ENCODE assay signal across 1 cellular context in the genomic region with DNA sequence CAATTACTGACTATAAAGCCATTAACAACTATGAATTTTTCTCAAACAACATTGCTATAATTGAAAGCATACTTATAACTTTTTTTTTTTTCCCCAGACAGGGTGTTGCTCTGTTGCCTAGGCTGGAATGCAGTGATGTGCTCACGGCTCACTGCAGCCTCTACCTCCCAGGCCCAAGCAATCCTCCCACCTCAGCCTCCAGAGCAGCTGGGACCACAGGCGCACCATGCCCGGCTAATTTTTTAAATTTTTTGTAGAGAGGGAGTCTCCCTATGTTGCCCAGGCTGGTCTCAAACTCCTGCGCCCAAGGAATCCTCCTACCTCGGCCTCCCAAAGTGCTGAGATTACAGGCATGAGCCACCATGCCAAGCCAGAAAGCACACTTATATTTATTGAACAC.
TF ChIP-seq lines count a peak whose summit lies in the region.

No MANE protein-coding gene starts in this region.

TF ChIP-seq in endothelial cell of umbilical vein, 7 proteins besides CTCF, POLR2A, EP300 and RAD21:
- no peak for TF ChIP-seq EZH2 (IDR thresholded peaks at IDR 0.05; ENCODE audit: borderline replicate concordance, low read depth, low read length, severe bottlenecking)
- no peak for TF ChIP-seq MYC (IDR thresholded peaks at IDR 0.05; ENCODE audit: low read depth, low read length)
- TF ChIP-seq JUN (IDR thresholded peaks at IDR 0.05; ENCODE audit: borderline replicate concordance, insufficient read depth, insufficient read length, low read depth) = no peak
- TF ChIP-seq, protein P1, sequence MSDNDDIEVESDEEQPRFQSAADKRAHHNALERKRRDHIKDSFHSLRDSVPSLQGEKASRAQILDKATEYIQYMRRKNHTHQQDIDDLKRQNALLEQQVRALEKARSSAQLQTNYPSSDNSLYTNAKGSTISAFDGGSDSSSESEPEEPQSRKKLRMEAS (IDR thresholded peaks at IDR 0.05; ENCODE audit: insufficient read depth, insufficient read length) = no peak
- no peak for TF ChIP-seq POLR2AphosphoS5 (IDR thresholded peaks at IDR 0.05; ENCODE audit: insufficient read depth, low read depth, low read length)
- no peak for TF ChIP-seq GATA2 (IDR thresholded peaks at IDR 0.05; ENCODE audit: insufficient read depth, insufficient read length, low read depth, low read length)
- TF ChIP-seq FOS (IDR thresholded peaks at IDR 0.05; ENCODE audit: borderline replicate concordance, insufficient read depth, low read length) = no peak
